ENCODE assay signal across 17 cellular contexts in the genomic region with DNA sequence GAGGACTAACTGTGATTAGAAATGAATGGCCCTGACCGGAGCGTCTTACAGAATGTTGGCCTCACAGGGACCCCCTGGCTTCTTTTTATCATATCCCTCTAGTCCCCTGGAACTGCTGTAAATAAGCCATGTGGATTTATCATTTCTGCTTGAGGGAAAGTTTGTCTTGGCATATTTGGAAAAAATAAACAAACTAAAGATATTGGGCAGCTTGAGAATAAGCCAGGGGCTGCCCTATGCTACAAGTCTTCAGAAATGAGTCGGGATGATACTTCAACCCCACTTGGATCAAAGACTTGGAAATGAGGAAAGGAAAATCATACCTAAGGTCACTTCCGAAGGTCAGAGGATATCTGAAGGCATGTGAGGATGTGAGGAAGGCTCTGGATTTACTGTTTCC.
DNase-seq lines count a peak whose midpoint lies in the region; TF ChIP-seq lines count a peak whose summit lies in the region.
"Had no signal": no experiment of that assay in that cellular context is flagged by ENCODE, and none has a peak within 500 bp of the region (broad histone marks: within the 10 kb centered on the region; RNA-seq: fewer than 3 reads in every experiment).

No MANE protein-coding gene starts in this region.

- H3K27ac ChIP-seq in breast epithelium (peak overlapping the region; percentile 51 to 72), mammary epithelial cell (ENCODE audit: insufficient read depth, low read depth, low read length) (no peak overlapping the region), duodenal mucosa (ENCODE audit: low read depth, low read length) (peak overlapping the region; percentile 17), muscle layer of colon (ENCODE audit: low read depth, low read length) (peak overlapping the region; percentile 63), transverse colon (peak overlapping the region; percentile 57 to 84 (median 75)), neural progenitor cell (no peak overlapping the region)
- H3K27ac ChIP-seq: 22Rv1, C4-2B, foreskin keratinocyte had no signal

- no TSS peak for BruUV-seq in mammary epithelial cell (replicated peaks; lab: Mats Ljungman, UMichigan)

- no peak overlapping the region for H3K9ac ChIP-seq in mammary epithelial cell (ENCODE audit: insufficient read depth, low read length)
- no peak overlapping the region for H3K9ac ChIP-seq in duodenal mucosa (ENCODE audit: low read depth in 1 of 2, low read length in 2 of 2)
- peak overlapping the region; percentile 2 for H3K9ac ChIP-seq in muscle layer of colon (ENCODE audit: low read length)
- H3K9ac ChIP-seq in neural progenitor cell = no peak overlapping the region

- 70% methylated on average over 4 of the region's 4 CpGs for WGBS in mammary epithelial cell (ENCODE audit: low coverage, missing lambda C conversion rate)
- WGBS in transverse colon (ENCODE audit: low coverage in 1 of 2), 2 donors = 38 to 57% methylated on average over 2 to 4 of the region's 4 CpGs

- in situ Hi-C loops in mammary epithelial cell (cut with MboI; ENCODE audit: low sequenced_read_pairs in 2 of 2) (no loop called here), transverse colon (cut with MboI; ENCODE audit: low pct_ligation_motif_present in 1 of 4, low pct_unique_long_range_greater_than_20kb in 1 of 4, low sequenced_read_pairs in 3 of 4) (no loop called here)

- H3K9me3 Mint-ChIP-seq in neural progenitor cell = peaks cover 4% of the 10 kb centered on the region

- H3K36me3 Mint-ChIP-seq in neural progenitor cell = no peaks in the 10 kb centered on the region
- H3K36me3 Mint-ChIP-seq: brain had no signal

- no peaks in the 10 kb centered on the region for H3K9me3 ChIP-seq in breast epithelium
- no peaks in the 10 kb centered on the region for H3K9me3 ChIP-seq in mammary epithelial cell (replicated peaks; ENCODE audit: insufficient read depth, low read length)
- H3K9me3 ChIP-seq in duodenal mucosa (ENCODE audit: control insufficient read depth in 1 of 2, low read length in 2 of 2) = no peaks in the 10 kb centered on the region
- no peaks in the 10 kb centered on the region for H3K9me3 ChIP-seq in muscle layer of colon (ENCODE audit: low read length)
- no peaks in the 10 kb centered on the region for H3K9me3 ChIP-seq in transverse colon
- H3K9me3 ChIP-seq in neural progenitor cell (ENCODE audit: low read depth) = no peaks in the 10 kb centered on the region

- H4K20me1 ChIP-seq in mammary epithelial cell (ENCODE audit: insufficient read depth, low read length) = no peaks in the 10 kb centered on the region
- no peaks in the 10 kb centered on the region for H4K20me1 ChIP-seq in neural progenitor cell (ENCODE audit: low read depth)

- no peaks in the 10 kb centered on the region for H3K27me3 ChIP-seq in breast epithelium
- no peaks in the 10 kb centered on the region for H3K27me3 ChIP-seq in mammary epithelial cell (ENCODE audit: insufficient read depth, low read length)
- H3K27me3 ChIP-seq in duodenal mucosa (ENCODE audit: control insufficient read depth in 1 of 2, insufficient read depth in 2 of 2, low read length in 2 of 2) = no peaks in the 10 kb centered on the region
- H3K27me3 ChIP-seq in muscle layer of colon (ENCODE audit: control insufficient read depth in 1 of 2, insufficient read depth in 2 of 2, low read length in 2 of 2) = no peaks in the 10 kb centered on the region
- H3K27me3 ChIP-seq in transverse colon = no peaks in the 10 kb centered on the region
- no peaks in the 10 kb centered on the region for H3K27me3 ChIP-seq in neural progenitor cell
- H3K27me3 ChIP-seq: foreskin keratinocyte had no signal

- no peaks in the 10 kb centered on the region for H3K36me3 ChIP-seq in breast epithelium
- no peaks in the 10 kb centered on the region for H3K36me3 ChIP-seq in mammary epithelial cell (ENCODE audit: insufficient read depth, low read length)
- no peaks in the 10 kb centered on the region for H3K36me3 ChIP-seq in duodenal mucosa (ENCODE audit: control insufficient read depth in 1 of 2, insufficient read depth in 2 of 2, low read length in 2 of 2)
- no peaks in the 10 kb centered on the region for H3K36me3 ChIP-seq in muscle layer of colon (ENCODE audit: insufficient read depth, low read length)
- no peaks in the 10 kb centered on the region for H3K36me3 ChIP-seq in transverse colon
- H3K36me3 ChIP-seq in neural progenitor cell = no peaks in the 10 kb centered on the region

- intact Hi-C loops in breast epithelium (cut with DNase I; ENCODE audit: low total_unique reads) (no loop called here), mammary epithelial cell (cut with micrococcal nuclease) (no loop called here), transverse colon (cut with DNase I; ENCODE audit: low total_unique reads) (no loop called here)

- no peak overlapping the region for H3K4me3 Mint-ChIP-seq in neural progenitor cell

- H3K79me2 ChIP-seq in mammary epithelial cell (ENCODE audit: insufficient read depth, low read length) (no peaks in the 10 kb centered on the region), neural progenitor cell (ENCODE audit: low read depth) (no peaks in the 10 kb centered on the region)

- H3K4me3 ChIP-seq in breast epithelium = no peak overlapping the region
- no peak overlapping the region for H3K4me3 ChIP-seq in mammary epithelial cell (replicated peaks in 1 of 3; ENCODE audit: insufficient read depth in 1 of 3, low read depth in 2 of 3, low read length in 3 of 3)
- no peak overlapping the region for H3K4me3 ChIP-seq in duodenal mucosa (ENCODE audit: low read depth in 1 of 2, low read length in 2 of 2)
- no peak overlapping the region for H3K4me3 ChIP-seq in muscle layer of colon (ENCODE audit: low read depth in 1 of 2, low read length in 2 of 2)
- no peak overlapping the region for H3K4me3 ChIP-seq in transverse colon
- no peak overlapping the region for H3K4me3 ChIP-seq in neural progenitor cell

- CTCF ChIA-PET in mammary epithelial cell (lab: Charles Lee; ENCODE audit: low non-redundant PET) = no interaction called here

- no peak overlapping the region for H3K27ac Mint-ChIP-seq in neural progenitor cell

- no peaks in the 10 kb centered on the region for H3K4me1 ChIP-seq in breast epithelium
- H3K4me1 ChIP-seq in mammary epithelial cell (ENCODE audit: insufficient read depth, low read length) = peaks cover 21% of the 10 kb centered on the region
- H3K4me1 ChIP-seq in duodenal mucosa (ENCODE audit: control insufficient read depth in 1 of 2, insufficient read depth in 2 of 2, low read length in 2 of 2) = no peaks in the 10 kb centered on the region
- peaks cover 63% of the 10 kb centered on the region for H3K4me1 ChIP-seq in muscle layer of colon (ENCODE audit: insufficient read depth, low read length)
- peaks cover 0 to 30% (median 0%) of the 10 kb centered on the region in 4 donors for H3K4me1 ChIP-seq in transverse colon
- H3K4me1 ChIP-seq in neural progenitor cell = no peaks in the 10 kb centered on the region

- TF ChIP-seq EP300 in transverse colon (IDR thresholded peaks at IDR 0.05; ENCODE audit: low read depth) = no peak

- H2AFZ ChIP-seq in mammary epithelial cell (ENCODE audit: low read depth, low read length) = no peak overlapping the region
- H2AFZ ChIP-seq in neural progenitor cell (replicated peaks) = no peak overlapping the region

- dilution Hi-C loops in mammary epithelial cell (cut with HindIII; ENCODE audit: low sequenced_read_pairs) = no loop called here

- H3K4me2 ChIP-seq in mammary epithelial cell (ENCODE audit: insufficient read depth, low read depth, low read length) (no peak overlapping the region), neural progenitor cell (no peak overlapping the region)

- TF ChIP-seq POLR2A in breast epithelium (IDR thresholded peaks at IDR 0.05) (no peak), transverse colon (IDR thresholded peaks at IDR 0.05) (no peak)

- H3F3A ChIP-seq in neural progenitor cell (ENCODE audit: low read depth) = no peaks in the 10 kb centered on the region

- DNase-seq in breast epithelium (ENCODE audit: low spot score in 2 of 2) (no peak), mammary epithelial cell (no peak), transverse colon (no peak), neural progenitor cell (ENCODE audit: low spot score) (no peak), NCI-H748 (lab: John Stamatoyannopoulos, UW; ENCODE audit: unreplicated experiment) (no peak)
- DNase-seq in activated naive CD4-positive, alpha-beta T cell (lab: John Stamatoyannopoulos, UW) = no peak
- DNase-seq: activated gamma-delta T cell; foreskin keratinocyte; MM.1S; NCI-H187; NCI-H510A treated with DMSO at 0.1 percent for 48 hours; stimulated activated CD4-positive, alpha-beta T cell treated with anti-CD3 and anti-CD28 coated beads, Interleukin-2, amount 100 ng/mL, for 24 hours had no signal

- peaks cover 4% of the 10 kb centered on the region for H3K4me1 Mint-ChIP-seq in neural progenitor cell

- H3K27me3 Mint-ChIP-seq in neural progenitor cell (ENCODE audit: insufficient read depth, low read depth) = peaks cover 3% of the 10 kb centered on the region

- TF ChIP-seq CTCF in breast epithelium (IDR thresholded peaks at IDR 0.05) (no peak), mammary epithelial cell (conservative IDR thresholded peaks at IDR 0.05 in 1 of 2, IDR thresholded peaks at IDR 0.05 in 1 of 2; ENCODE audit: extremely low read depth in 1 of 2, insufficient read depth in 1 of 2, low read depth in 1 of 2, low read length in 2 of 2) (no peak), transverse colon (IDR thresholded peaks at IDR 0.05) (no peak), neural progenitor cell (IDR thresholded peaks at IDR 0.05) (no peak)

Comparison
In these comparisons a context has a peak if more than half of its experiments do, and no peak if none do; other contexts are left out.
1. H3K27ac ChIP-seq: peak in breast epithelium (2 of 2), duodenal mucosa (single experiment), muscle layer of colon (single experiment) and transverse colon (4 of 4); none in mammary epithelial cell (single experiment) and neural progenitor cell (single experiment).